8 cellular contexts compared by ENCODE assay signal in genomic region chr6:31270788-31271640, GRCh38. TPM values are rescaled to one million over a fixed set of nuclear protein-coding genes. Genes with fewer than 3 reads are reported as not detected.
DNase-seq lines count a peak whose midpoint lies in the region; ATAC-seq and TF ChIP-seq lines count a peak whose summit lies in the region.

No MANE protein-coding gene starts in this region.

- peaks cover 5% of the 10 kb centered on the region; the same call in 1 of the 2 replicates for H3K79me2 ChIP-seq in SK-N-SH (ENCODE audit: insufficient read depth)

- H2AFZ ChIP-seq in SK-N-SH (ENCODE audit: low read depth) = peak overlapping the region; percentile 100

- WGBS in SK-N-SH (ENCODE audit: low lambda C conversion rate) = 42% methylated on average over 28 of the region's 62 CpGs

- CTCF ChIA-PET in SK-N-SH (lab: Yijun Ruan, JAX) = no interaction called here

- no peak for TF ChIP-seq RAD21 in SK-N-SH (IDR thresholded peaks at IDR 0.05; ENCODE audit: low read length)

- H4K20me1 ChIP-seq in SK-N-SH (ENCODE audit: insufficient read depth) = peaks cover 5% of the 10 kb centered on the region; the same call in 1 of the 2 replicates

- ATAC-seq in HG02610 (IDR thresholded peaks at IDR 0.05; ENCODE audit: unreplicated experiment) = peak; percentile 37
- no peak for ATAC-seq in HG02938 (IDR thresholded peaks at IDR 0.05; ENCODE audit: unreplicated experiment)

- H3K4me2 ChIP-seq in SK-N-SH = peak overlapping the region; percentile 86

- no peaks in the 10 kb centered on the region for H3K9me2 ChIP-seq in SK-N-SH

- peak overlapping the region; percentile 89 to 90 for H3K4me3 ChIP-seq in SK-N-SH (ENCODE audit: low read depth in 2 of 2, low read length in 1 of 2)
- peak overlapping the region; percentile 74 for H3K4me3 ChIP-seq in brain microvascular endothelial cell (ENCODE audit: low read depth, low read length)

- H3K9ac ChIP-seq in SK-N-SH = peak overlapping the region; percentile 93

- in situ Hi-C loops in brain microvascular endothelial cell (cut with HindIII; ENCODE audit: low pct_ligation_motif_present, low sequenced_read_pairs) = no loop called here

- peaks cover 3% of the 10 kb centered on the region for H3F3A ChIP-seq in SK-N-SH (replicated peaks; ENCODE audit: insufficient read depth)

- peaks cover 12 to 15% of the 10 kb centered on the region in 2 experiments for H3K36me3 ChIP-seq in SK-N-SH (replicated peaks in 1 of 2; ENCODE audit: control insufficient read depth in 1 of 2, insufficient read depth in 2 of 2, low read length in 1 of 2)
- no peaks in the 10 kb centered on the region for H3K36me3 ChIP-seq in brain microvascular endothelial cell (replicated peaks)

- DNase-seq in GM04503 (ENCODE audit: low read depth) (peak; percentile 5), SK-N-SH (peak; percentile 49), brain microvascular endothelial cell (peak; percentile 2), iris pigment epithelial cell (ENCODE audit: low read depth) (peak; percentile 54), SKM-1 treated with dmso at 0.1 percent for 144 hours (lab: John Stamatoyannopoulos, UW; ENCODE audit: unreplicated experiment) (no peak)
- DNase-seq in stimulated activated CD4-positive, alpha-beta T cell treated with anti-CD3 and anti-CD28 coated beads, Interleukin-1b, Interleukin-23, amount 100 ng/mL, for 48 hours = peak; percentile 70

- H3K4me1 ChIP-seq in SK-N-SH (ENCODE audit: control insufficient read depth in 1 of 2, insufficient read depth in 2 of 2, low read depth in 1 of 2, low read length in 1 of 2) = peaks cover 0 to 10% of the 10 kb centered on the region in 2 experiments; a peak in 1 of 4 replicates

- TF ChIP-seq CTCF in SK-N-SH (IDR thresholded peaks at IDR 0.05) (no peak), brain microvascular endothelial cell (IDR thresholded peaks at IDR 0.05; ENCODE audit: low read depth, low read length, missing control alignments) (no peak)

- H3K27ac ChIP-seq in SK-N-SH (ENCODE audit: low read depth in 2 of 2, low read length in 1 of 2) (peak overlapping the region; percentile 50 to 72; a peak in 3 of 4 replicates), brain microvascular endothelial cell (no peak overlapping the region)

- H3K27me3 ChIP-seq in SK-N-SH (ENCODE audit: insufficient read depth) = no peaks in the 10 kb centered on the region
- H3K27me3 ChIP-seq in brain microvascular endothelial cell (replicated peaks) = no peaks in the 10 kb centered on the region

- no peaks in the 10 kb centered on the region for H3K9me3 ChIP-seq in SK-N-SH

- no peak for TF ChIP-seq EP300 in SK-N-SH (IDR thresholded peaks at IDR 0.05; ENCODE audit: borderline replicate concordance in 1 of 2, low read depth in 1 of 2, low read length in 1 of 2)

- POLR2A ChIA-PET in SK-N-SH (lab: Yijun Ruan, JAX) = no interaction called here

TF ChIP-seq in SK-N-SH, 30 proteins besides CTCF, POLR2A, EP300 and RAD21:
- TF ChIP-seq RFX5 (IDR thresholded peaks at IDR 0.05; ENCODE audit: low read length) (no peak), NFIC (IDR thresholded peaks at IDR 0.05; ENCODE audit: borderline replicate concordance) (no peak)

RNA-seq across cellular contexts. Expression of gene HLA-C, which starts 0.9 kb away (rescaled TPM):
- polyA plus RNA-seq in SK-N-SH (2012; rRNA removed) = 390 and 434 TPM in 2 replicates
- polyA plus RNA-seq in SK-N-SH (2012; cell fraction: cytosol; rRNA removed) = 193 and 287 TPM in 2 replicates
- polyA plus RNA-seq in SK-N-SH (2012; cell fraction: nucleus; rRNA removed) = 466 and 650 TPM in 2 replicates
